14 cellular contexts compared by ENCODE assay signal in the genomic region with DNA sequence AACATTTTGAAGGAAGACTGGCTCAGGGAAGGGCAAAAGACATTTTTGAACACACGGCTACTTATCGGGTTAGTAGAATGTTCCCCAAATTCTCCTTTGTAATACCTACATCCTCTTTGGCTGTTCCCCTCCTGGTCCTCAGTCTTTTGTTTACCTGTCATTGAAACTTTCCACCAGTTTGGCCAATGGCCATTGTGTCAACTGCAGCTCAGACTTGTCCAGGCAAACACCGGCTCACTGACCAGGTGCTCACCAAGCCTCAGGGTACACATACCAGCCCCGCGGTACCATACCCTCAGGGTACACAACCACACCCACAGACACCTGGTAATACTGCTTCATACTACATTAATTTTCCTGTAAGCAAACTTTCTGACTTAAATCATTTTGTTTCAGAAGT.
DNase-seq lines count a peak whose midpoint lies in the region; ATAC-seq and TF ChIP-seq lines count a peak whose summit lies in the region.
"Had no signal": no experiment of that assay in that cellular context is flagged by ENCODE, and none has a peak within 500 bp of the region (broad histone marks: within the 10 kb centered on the region; RNA-seq: fewer than 3 reads in every experiment).

No MANE protein-coding gene starts in this region.

- H3K4me1 ChIP-seq in body of pancreas (peaks cover 50% of the 10 kb centered on the region), right lobe of liver (peaks cover 0 to 10% (median 0%) of the 10 kb centered on the region in 4 donors), thyroid gland (peaks cover 26 to 51% of the 10 kb centered on the region in 2 donors)
- H3K4me1 ChIP-seq: HAP-1 had no signal

- TF ChIP-seq POLR2A in body of pancreas (IDR thresholded peaks at IDR 0.05) (no peak), right lobe of liver (IDR thresholded peaks at IDR 0.05) (no peak), thyroid gland (IDR thresholded peaks at IDR 0.05) (no peak)

- H3K27ac ChIP-seq in KOPT-K1 (ENCODE audit: low read depth, low read length, poor library complexity, severe bottlenecking): peak overlapping the region; percentile 87
- peak overlapping the region in 3 of 4 donors; percentile 15 to 88 (median 35) for H3K27ac ChIP-seq in body of pancreas
- H3K27ac ChIP-seq in right lobe of liver: peak overlapping the region in 2 of 3 donors; percentile 33 to 80
- H3K27ac ChIP-seq in thyroid gland: peak overlapping the region; percentile 94 to 100 (median 95)
- H3K27ac ChIP-seq: KMS-11 had no signal

- H3K9me3 ChIP-seq in KOPT-K1 (ENCODE audit: insufficient read depth, low read length, poor library complexity, severe bottlenecking) (no peaks in the 10 kb centered on the region), body of pancreas (no peaks in the 10 kb centered on the region), right lobe of liver (no peaks in the 10 kb centered on the region), thyroid gland (no peaks in the 10 kb centered on the region)
- H3K9me3 ChIP-seq: BLaER1 treated with 17β-estradiol and CSF1 and Interleukin-3, amounts not matched to agents 10 nM and 100 nM; HAP-1; psoas muscle had no signal

- no peaks in the 10 kb centered on the region for H3K27me3 ChIP-seq in body of pancreas
- H3K27me3 ChIP-seq in right lobe of liver: no peaks in the 10 kb centered on the region
- no peaks in the 10 kb centered on the region for H3K27me3 ChIP-seq in thyroid gland
- H3K27me3 ChIP-seq: BLaER1 treated with 17β-estradiol and CSF1 and Interleukin-3, amounts not matched to agents 10 nM and 100 nM had no signal

- H3K36me3 ChIP-seq in KOPT-K1 (ENCODE audit: insufficient read depth, low read length) (no peaks in the 10 kb centered on the region), body of pancreas (replicated peaks in 1 of 2; ENCODE audit: insufficient read depth in 1 of 2, low read depth in 2 of 2) (no peaks in the 10 kb centered on the region), right lobe of liver (no peaks in the 10 kb centered on the region), thyroid gland (no peaks in the 10 kb centered on the region)
- H3K36me3 ChIP-seq: BLaER1 treated with 17β-estradiol and CSF1 and Interleukin-3, amounts not matched to agents 10 nM and 100 nM; HAP-1 had no signal

- WGBS in body of pancreas, 2 donors: 26 to 31% methylated on average over 5 of the region's 5 CpGs
- WGBS in right lobe of liver (ENCODE audit: insufficient coverage, low coverage, low lambda C conversion rate, missing lambda C conversion rate): 17% methylated on average over 5 of the region's 5 CpGs
- 72 to 78% methylated on average over 5 of the region's 5 CpGs for WGBS in thyroid gland, 2 donors

- TF ChIP-seq CTCF in body of pancreas (IDR thresholded peaks at IDR 0.05) (no peak), right lobe of liver (IDR thresholded peaks at IDR 0.05) (no peak), thyroid gland (IDR thresholded peaks at IDR 0.05) (no peak)

- DNase-seq in body of pancreas: peak; percentile 44 to 79 (median 74)
- DNase-seq in right lobe of liver: peak; percentile 50 to 73 (median 73)
- DNase-seq in thyroid gland: no peak
- DNase-seq in amygdala (lab: John Stamatoyannopoulos, UW): no peak
- no peak for DNase-seq in activated CD4-positive, alpha-beta T cell treated with anti-CD3 and anti-CD28 coated beads for 48 hours
- DNase-seq: activated CD4-positive, CD25-positive, alpha-beta regulatory T cell treated with anti-CD3 and anti-CD28 coated beads, Interleukin-2, amount 50 U/mL, for 72 hours; NCI-H2029; psoas muscle; stimulated activated CD4-positive, alpha-beta T cell treated with anti-CD3 and anti-CD28 coated beads, Interleukin-2, amount 100 ng/mL, for 24 hours had no signal

- intact Hi-C loops in body of pancreas (cut with DNase I) (no loop called here), right lobe of liver (cut with DNase I) (loop anchor here in 1 of 2 donors (10.0 kb wide), 1 partner anchor 249 kb away; a partner anchor contains a TSS), thyroid gland (cut with DNase I) (no loop called here)

- H3K4me3 ChIP-seq in body of pancreas (no peak overlapping the region), right lobe of liver (no peak overlapping the region), thyroid gland (replicated peaks in 1 of 3) (no peak overlapping the region)
- H3K4me3 ChIP-seq: BLaER1 treated with 17β-estradiol and CSF1 and Interleukin-3, amounts not matched to agents 10 nM and 100 nM; HAP-1; psoas muscle had no signal

- no peak for ATAC-seq in body of pancreas
- peak; percentile 33 to 60 (median 46) for ATAC-seq in right lobe of liver
- ATAC-seq in HG03521 (IDR thresholded peaks at IDR 0.05; ENCODE audit: unreplicated experiment): no peak
- ATAC-seq: psoas muscle had no signal

Comparison
In these comparisons a context has a peak if more than half of its experiments do, and no peak if none do; other contexts are left out.
1. H3K27ac ChIP-seq: peak in every context shown above with its lines; median percentile 95 in thyroid gland; 87 in KOPT-K1; 56 in right lobe of liver; 35 in body of pancreas.
2. ATAC-seq: peak in right lobe of liver (4 of 4); none in body of pancreas (single experiment) and HG03521 (single experiment).
3. DNase-seq: peak in body of pancreas (4 of 4) and right lobe of liver (3 of 3); none in thyroid gland (0 of 2), amygdala (0 of 56) and activated CD4-positive, alpha-beta T cell treated with anti-CD3 and anti-CD28 coated beads for 48 hours (single experiment).